In genomic region chr7:876077-876971, GRCh38 we compare ENCODE assay signal across 1 cellular context.
TF ChIP-seq lines count a peak whose summit lies in the region.

Gene GET4, plus strand, starts transcription at chr7:876554. Its CDS starts 92 bp downstream, at chr7:876646.

TF ChIP-seq in HEK293, 187 proteins besides CTCF, POLR2A, EP300 and RAD21 (continued from another document and continues in another):
- peak; percentile 36 for TF ChIP-seq PATZ1 (tag by site-specific recombination; IDR thresholded peaks at IDR 0.05)
- no peak for TF ChIP-seq ZNF148 (tag by site-specific recombination; IDR thresholded peaks at IDR 0.05; ENCODE audit: borderline replicate concordance)
- no peak for TF ChIP-seq ZNF174 (tag by site-specific recombination; IDR thresholded peaks at IDR 0.05)
- no peak for TF ChIP-seq HOXC10 (CRISPR knock-in tag; IDR thresholded peaks at IDR 0.05)
- no peak for TF ChIP-seq REST (tag by site-specific recombination; IDR thresholded peaks at IDR 0.05)
- no peak for TF ChIP-seq ZNF433 (tag by site-specific recombination; IDR thresholded peaks at IDR 0.05; ENCODE audit: low read depth)
- TF ChIP-seq ZNF18 (tag by site-specific recombination; IDR thresholded peaks at IDR 0.05) = no peak
- TF ChIP-seq ZNF292 (tag by site-specific recombination; IDR thresholded peaks at IDR 0.05; ENCODE audit: borderline replicate concordance, low read depth) = no peak
- no peak for TF ChIP-seq ZNF555 (tag by site-specific recombination; conservative IDR thresholded peaks at IDR 0.05)
- TF ChIP-seq ZIC2 (tag by site-specific recombination; IDR thresholded peaks at IDR 0.05) = peak; percentile 47
- no peak for TF ChIP-seq ZNF626 (tag by site-specific recombination; IDR thresholded peaks at IDR 0.05)
- peak; percentile 83 for TF ChIP-seq ZNF692 (tag by site-specific recombination; IDR thresholded peaks at IDR 0.05)
- TF ChIP-seq ZNF274 (IDR thresholded peaks at IDR 0.05; ENCODE audit: low read length) = no peak
- TF ChIP-seq ZNF274 (tag by site-specific recombination; IDR thresholded peaks at IDR 0.05; ENCODE audit: borderline replicate concordance) = no peak
- TF ChIP-seq TRIM28 (IDR thresholded peaks at IDR 0.05; ENCODE audit: borderline replicate concordance, low read length) = no peak
- TF ChIP-seq ZNF280D (tag by site-specific recombination; IDR thresholded peaks at IDR 0.05) = no peak
- no peak for TF ChIP-seq KLF16 (tag by site-specific recombination; IDR thresholded peaks at IDR 0.05)
- TF ChIP-seq SP2 (tag by site-specific recombination; IDR thresholded peaks at IDR 0.05) = peak; percentile 21; the same call in 1 of the 2 replicates
- no peak for TF ChIP-seq INSM2 (tag by site-specific recombination; IDR thresholded peaks at IDR 0.05)
- peak; percentile 90 for TF ChIP-seq KLF10 (tag by site-specific recombination; IDR thresholded peaks at IDR 0.05)
- TF ChIP-seq HOXD13 (CRISPR knock-in tag; IDR thresholded peaks at IDR 0.05; ENCODE audit: borderline replicate concordance) = no peak
- no peak for TF ChIP-seq ZNF585B (tag by site-specific recombination; IDR thresholded peaks at IDR 0.05)
- no peak for TF ChIP-seq ELK4 (IDR thresholded peaks at IDR 0.05; ENCODE audit: borderline replicate concordance, low read depth, low read length)
- TF ChIP-seq ZNF791 (tag by site-specific recombination; IDR thresholded peaks at IDR 0.05) = no peak
- TF ChIP-seq MYNN (tag by site-specific recombination; IDR thresholded peaks at IDR 0.05; ENCODE audit: borderline replicate concordance) = no peak
- TF ChIP-seq HIC1 (tag by site-specific recombination; IDR thresholded peaks at IDR 0.05) = peak; percentile 97
- TF ChIP-seq PRDM6 (tag by site-specific recombination; IDR thresholded peaks at IDR 0.05) = no peak
- TF ChIP-seq SP7 (tag by site-specific recombination; IDR thresholded peaks at IDR 0.05) = peak; percentile 3; the same call in 1 of the 2 replicates
- TF ChIP-seq ZNF600 (tag by site-specific recombination; IDR thresholded peaks at IDR 0.05) = no peak
- TF ChIP-seq ZBTB20 (tag by site-specific recombination; IDR thresholded peaks at IDR 0.05) = peak; percentile 37; the same call in 1 of the 2 replicates
- TF ChIP-seq ZNF530 (tag by site-specific recombination; IDR thresholded peaks at IDR 0.05; ENCODE audit: low read depth) = no peak
- TF ChIP-seq ZNF596 (tag by site-specific recombination; IDR thresholded peaks at IDR 0.05) = 0 out of 2 replicates have a peak, but pooled peaks have one; percentile 34
- TF ChIP-seq ZNF521 (tag by site-specific recombination; IDR thresholded peaks at IDR 0.05) = no peak
